1 cellular context compared by ENCODE assay signal in genomic region chr4:169619958-169620845, GRCh38.
A peak's percentile ranks its signal among the peaks of the same experiment; 100 is the strongest.
TF ChIP-seq lines count a peak whose summit lies in the region.

Gene CLCN3 (plus strand): TSS chr4:169620578. CDS start chr4:169635929, 15,351 bp downstream.

TF ChIP-seq in GM12878, 131 proteins besides CTCF, POLR2A, EP300 and RAD21 (continued from another document and continues in another):
- TF ChIP-seq, protein P1, sequence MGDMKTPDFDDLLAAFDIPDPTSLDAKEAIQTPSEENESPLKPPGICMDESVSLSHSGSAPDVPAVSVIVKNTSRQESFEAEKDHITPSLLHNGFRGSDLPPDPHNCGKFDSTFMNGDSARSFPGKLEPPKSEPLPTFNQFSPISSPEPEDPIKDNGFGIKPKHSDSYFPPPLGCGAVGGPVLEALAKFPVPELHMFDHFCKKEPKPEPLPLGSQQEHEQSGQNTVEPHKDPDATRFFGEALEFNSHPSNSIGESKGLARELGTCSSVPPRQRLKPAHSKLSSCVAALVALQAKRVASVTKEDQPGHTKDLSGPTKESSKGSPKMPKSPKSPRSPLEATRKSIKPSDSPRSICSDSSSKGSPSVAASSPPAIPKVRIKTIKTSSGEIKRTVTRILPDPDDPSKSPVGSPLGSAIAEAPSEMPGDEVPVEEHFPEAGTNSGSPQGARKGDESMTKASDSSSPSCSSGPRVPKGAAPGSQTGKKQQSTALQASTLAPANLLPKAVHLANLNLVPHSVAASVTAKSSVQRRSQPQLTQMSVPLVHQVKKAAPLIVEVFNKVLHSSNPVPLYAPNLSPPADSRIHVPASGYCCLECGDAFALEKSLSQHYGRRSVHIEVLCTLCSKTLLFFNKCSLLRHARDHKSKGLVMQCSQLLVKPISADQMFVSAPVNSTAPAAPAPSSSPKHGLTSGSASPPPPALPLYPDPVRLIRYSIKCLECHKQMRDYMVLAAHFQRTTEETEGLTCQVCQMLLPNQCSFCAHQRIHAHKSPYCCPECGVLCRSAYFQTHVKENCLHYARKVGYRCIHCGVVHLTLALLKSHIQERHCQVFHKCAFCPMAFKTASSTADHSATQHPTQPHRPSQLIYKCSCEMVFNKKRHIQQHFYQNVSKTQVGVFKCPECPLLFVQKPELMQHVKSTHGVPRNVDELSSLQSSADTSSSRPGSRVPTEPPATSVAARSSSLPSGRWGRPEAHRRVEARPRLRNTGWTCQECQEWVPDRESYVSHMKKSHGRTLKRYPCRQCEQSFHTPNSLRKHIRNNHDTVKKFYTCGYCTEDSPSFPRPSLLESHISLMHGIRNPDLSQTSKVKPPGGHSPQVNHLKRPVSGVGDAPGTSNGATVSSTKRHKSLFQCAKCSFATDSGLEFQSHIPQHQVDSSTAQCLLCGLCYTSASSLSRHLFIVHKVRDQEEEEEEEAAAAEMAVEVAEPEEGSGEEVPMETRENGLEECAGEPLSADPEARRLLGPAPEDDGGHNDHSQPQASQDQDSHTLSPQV (IDR thresholded peaks at IDR 0.05) = no peak
- TF ChIP-seq ZSCAN29 (IDR thresholded peaks at IDR 0.05) (no peak), NBN (IDR thresholded peaks at IDR 0.05) (peak; percentile 100), TCF3 (IDR thresholded peaks at IDR 0.05; ENCODE audit: borderline replicate concordance, insufficient read depth, low read depth, low read length) (no peak), MXI1 (IDR thresholded peaks at IDR 0.05; ENCODE audit: low read depth, low read length) (peak; percentile 71; the same call in 1 of the 2 replicates), ZZZ3 (IDR thresholded peaks at IDR 0.05; ENCODE audit: control insufficient read depth, insufficient read length, low read depth) (no peak), E2F4 (IDR thresholded peaks at IDR 0.05; ENCODE audit: low read depth, low read length) (no peak), TAF1 (IDR thresholded peaks at IDR 0.05; ENCODE audit: borderline replicate concordance, low read depth, low read length) (peak; percentile 69), ZNF217 (IDR thresholded peaks at IDR 0.05) (no peak), ZNF24 (IDR thresholded peaks at IDR 0.05) (no peak), GATAD2B (conservative IDR thresholded peaks at IDR 0.05; ENCODE audit: low read depth) (0 out of 2 replicates have a peak, but pooled peaks have one; percentile 55), JUND (IDR thresholded peaks at IDR 0.05; ENCODE audit: low read depth, low read length) (no peak), IRF4 (IDR thresholded peaks at IDR 0.05; ENCODE audit: low read depth, low read length) (no peak), LARP7 (IDR thresholded peaks at IDR 0.05) (peak; percentile 63; the same call in 1 of the 2 replicates), SREBF2 (IDR thresholded peaks at IDR 0.05; ENCODE audit: low read length) (no peak), TARDBP (IDR thresholded peaks at IDR 0.05; ENCODE audit: borderline replicate concordance) (no peak; the same call in 1 of the 2 replicates), EED (IDR thresholded peaks at IDR 0.05; ENCODE audit: low read depth) (peak; percentile 40; the same call in 1 of the 2 replicates), HDAC2 (IDR thresholded peaks at IDR 0.05) (no peak), PRDM15 (CRISPR knock-in tag; IDR thresholded peaks at IDR 0.05) (no peak), ATF7 (IDR thresholded peaks at IDR 0.05; ENCODE audit: low read depth) (peak; percentile 98), BHLHE40 (IDR thresholded peaks at IDR 0.05; ENCODE audit: borderline replicate concordance in 1 of 2, low read depth in 2 of 2, low read length in 1 of 2) (peak; percentile 25 to 77; a peak in 3 of 4 replicates), GABPA (IDR thresholded peaks at IDR 0.05; ENCODE audit: low read depth) (peak; percentile 45; the same call in 1 of the 2 replicates), RFX5 (IDR thresholded peaks at IDR 0.05; ENCODE audit: low read depth, low read length) (peak; percentile 67; the same call in 1 of the 2 replicates), RUNX3 (IDR thresholded peaks at IDR 0.05; ENCODE audit: low read length) (peak; percentile 46; the same call in 1 of the 2 replicates), SUZ12 (IDR thresholded peaks at IDR 0.05; ENCODE audit: unreplicated experiment) (no peak), KLF5 (IDR thresholded peaks at IDR 0.05; ENCODE audit: partially characterized antibody) (peak; percentile 14), SIX5 (IDR thresholded peaks at IDR 0.05; ENCODE audit: low read depth, low read length, severe bottlenecking) (no peak), SMAD5 (IDR thresholded peaks at IDR 0.05; ENCODE audit: low read depth) (peak; percentile 95), SUPT20H (IDR thresholded peaks at IDR 0.05; ENCODE audit: borderline replicate concordance, control insufficient read depth, low read depth, low read length) (no peak), SP1 (IDR thresholded peaks at IDR 0.05; ENCODE audit: low read depth, low read length) (peak; percentile 76), SPI1 (IDR thresholded peaks at IDR 0.05; ENCODE audit: borderline replicate concordance, insufficient read depth, low read depth, low read length) (peak; percentile 68), ZNF384 (IDR thresholded peaks at IDR 0.05; ENCODE audit: borderline replicate concordance, low read depth, low read length) (no peak), SMAD1 (IDR thresholded peaks at IDR 0.05; ENCODE audit: low read depth, partially characterized antibody) (peak; percentile 77), PKNOX1 (IDR thresholded peaks at IDR 0.05) (peak; percentile 97), IKZF2 (IDR thresholded peaks at IDR 0.05) (peak; percentile 78 to 83; a peak in 3 of 4 replicates), ZNF687 (IDR thresholded peaks at IDR 0.05) (peak; percentile 88), CHD1 (IDR thresholded peaks at IDR 0.05; ENCODE audit: low read depth, low read length) (0 out of 2 replicates have a peak, but pooled peaks have one; percentile 19), BACH1 (IDR thresholded peaks at IDR 0.05; ENCODE audit: borderline replicate concordance) (peak; percentile 52; the same call in 1 of the 2 replicates), POU2F2 (IDR thresholded peaks at IDR 0.05; ENCODE audit: borderline replicate concordance, low read depth, low read length) (peak; percentile 87), IKZF1 (conservative IDR thresholded peaks at IDR 0.05) (peak; percentile 88), CREB1 (IDR thresholded peaks at IDR 0.05; ENCODE audit: low read depth) (peak; percentile 95), BMI1 (IDR thresholded peaks at IDR 0.05; ENCODE audit: borderline replicate concordance) (no peak), E2F8 (IDR thresholded peaks at IDR 0.05; ENCODE audit: low read depth, partially characterized antibody) (peak; percentile 59)
- TF ChIP-seq, protein P2, sequence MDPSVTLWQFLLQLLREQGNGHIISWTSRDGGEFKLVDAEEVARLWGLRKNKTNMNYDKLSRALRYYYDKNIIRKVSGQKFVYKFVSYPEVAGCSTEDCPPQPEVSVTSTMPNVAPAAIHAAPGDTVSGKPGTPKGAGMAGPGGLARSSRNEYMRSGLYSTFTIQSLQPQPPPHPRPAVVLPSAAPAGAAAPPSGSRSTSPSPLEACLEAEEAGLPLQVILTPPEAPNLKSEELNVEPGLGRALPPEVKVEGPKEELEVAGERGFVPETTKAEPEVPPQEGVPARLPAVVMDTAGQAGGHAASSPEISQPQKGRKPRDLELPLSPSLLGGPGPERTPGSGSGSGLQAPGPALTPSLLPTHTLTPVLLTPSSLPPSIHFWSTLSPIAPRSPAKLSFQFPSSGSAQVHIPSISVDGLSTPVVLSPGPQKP (IDR thresholded peaks at IDR 0.05; ENCODE audit: low read depth, low read length) = no peak
- TF ChIP-seq, protein P3, sequence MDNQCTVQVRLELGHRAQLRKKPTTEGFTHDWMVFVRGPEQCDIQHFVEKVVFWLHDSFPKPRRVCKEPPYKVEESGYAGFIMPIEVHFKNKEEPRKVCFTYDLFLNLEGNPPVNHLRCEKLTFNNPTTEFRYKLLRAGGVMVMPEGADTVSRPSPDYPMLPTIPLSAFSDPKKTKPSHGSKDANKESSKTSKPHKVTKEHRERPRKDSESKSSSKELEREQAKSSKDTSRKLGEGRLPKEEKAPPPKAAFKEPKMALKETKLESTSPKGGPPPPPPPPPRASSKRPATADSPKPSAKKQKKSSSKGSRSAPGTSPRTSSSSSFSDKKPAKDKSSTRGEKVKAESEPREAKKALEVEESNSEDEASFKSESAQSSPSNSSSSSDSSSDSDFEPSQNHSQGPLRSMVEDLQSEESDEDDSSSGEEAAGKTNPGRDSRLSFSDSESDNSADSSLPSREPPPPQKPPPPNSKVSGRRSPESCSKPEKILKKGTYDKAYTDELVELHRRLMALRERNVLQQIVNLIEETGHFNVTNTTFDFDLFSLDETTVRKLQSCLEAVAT (IDR thresholded peaks at IDR 0.05) = peak; percentile 53; the same call in 1 of the 2 replicates
